Comparison of ENCODE assay signal across 18 cellular contexts in genomic region chr9:76401580-76402354, GRCh38. TPM values are rescaled to one million over a fixed set of nuclear protein-coding genes. Genes with fewer than 3 reads are reported as not detected.
DNase-seq lines count a peak whose midpoint lies in the region; ATAC-seq, FAIRE-seq and TF ChIP-seq lines count a peak whose summit lies in the region.
"Had no signal": no experiment of that assay in that cellular context is flagged by ENCODE, and none has a peak within 500 bp of the region (broad histone marks: within the 10 kb centered on the region; RNA-seq: fewer than 3 reads in every experiment).

No MANE protein-coding gene starts in this region.

- TF ChIP-seq POLR2A in GM12892 (IDR thresholded peaks at IDR 0.05; ENCODE audit: low read depth, low read length) = no peak

- TF ChIP-seq CTCF in VCaP (conservative IDR thresholded peaks at IDR 0.05) (no peak), left lung (IDR thresholded peaks at IDR 0.05) (no peak)

- no peaks in the 10 kb centered on the region for H3K36me3 ChIP-seq in left lung
- H3K36me3 ChIP-seq in aorta (ENCODE audit: control insufficient read depth in 1 of 2, insufficient read depth in 2 of 2, low read length in 1 of 2) = no peaks in the 10 kb centered on the region
- H3K36me3 ChIP-seq: cardiac muscle cell had no signal

- peak; percentile 41 for DNase-seq in Daoy (ENCODE audit: low read depth)
- DNase-seq in LoVo (ENCODE audit: low spot score) = peak; percentile 22
- no peak for DNase-seq in left lobe of liver (ENCODE audit: low spot score)
- DNase-seq in GM12892 (ENCODE audit: insufficient read length) = no peak
- no peak for DNase-seq in left lung
- DNase-seq in aorta = no peak
- DNase-seq: activated CD4-positive, alpha-beta T cell treated with anti-CD3 and anti-CD28 coated beads for 36 hours; Caco-2; effector CD4-positive, alpha-beta T cell; left ventricle myocardium superior; natural killer cell; NCI-H1694; NCI-H524; T-helper 17 cell had no signal

- no peaks in the 10 kb centered on the region for H3K27me3 ChIP-seq in left lung
- no peaks in the 10 kb centered on the region for H3K27me3 ChIP-seq in aorta (ENCODE audit: control insufficient read depth in 1 of 2, insufficient read depth in 2 of 2, low read length in 1 of 2)
- H3K27me3 ChIP-seq: cardiac muscle cell had no signal

- 69 to 74% methylated on average over 3 of the region's 3 CpGs for WGBS in aorta, 2 donors

- ATAC-seq in left lobe of liver = peak; percentile 73
- ATAC-seq in GM18861 (IDR thresholded peaks at IDR 0.05; ENCODE audit: unreplicated experiment) = no peak
- ATAC-seq in left lung = no peak
- ATAC-seq in aorta (ENCODE audit: low FRiP score) = no peak
- ATAC-seq: activated CD4-positive, alpha-beta T cell treated with anti-CD3 and anti-CD28 coated beads for 36 hours; activated naive CD4-positive, alpha-beta T cell treated with anti-CD3 and anti-CD28 coated beads, Interleukin-2, amount 50 U/mL, for 72 hours; left ventricle myocardium superior; natural killer cell; T-helper 17 cell had no signal

- H3K9me3 ChIP-seq in left lung = no peaks in the 10 kb centered on the region
- no peaks in the 10 kb centered on the region for H3K9me3 ChIP-seq in aorta (ENCODE audit: control insufficient read depth, low read length)
- H3K9me3 ChIP-seq: Caco-2 had no signal

- H3K4me3 ChIP-seq in left lung (no peak overlapping the region), aorta (ENCODE audit: low read length in 2 of 2) (no peak overlapping the region)
- H3K4me3 ChIP-seq: cardiac muscle cell had no signal

- FAIRE-seq in GM12892 (lab: Jason Lieb, UNC) = no peak

- H3K4me1 ChIP-seq in left lung (no peaks in the 10 kb centered on the region), aorta (ENCODE audit: control insufficient read depth in 1 of 2, insufficient read depth in 2 of 2, low read length in 2 of 2) (no peaks in the 10 kb centered on the region)
- H3K4me1 ChIP-seq: Caco-2 had no signal

- H3K27ac ChIP-seq in VCaP = peak overlapping the region; percentile 57
- no peak overlapping the region for H3K27ac ChIP-seq in left lung
- H3K27ac ChIP-seq in aorta (ENCODE audit: low read depth in 1 of 2, low read length in 2 of 2) = no peak overlapping the region
- H3K27ac ChIP-seq: cardiac muscle cell had no signal

- intact Hi-C loops in left lung (cut with DNase I) (no loop called here), aorta (cut with DNase I) (loop anchor here in 1 of 2 donors (5.0 kb wide), 1 partner anchor 306 kb away; no protein-coding TSS in a partner anchor)

RNA-seq across cellular contexts. Expression of gene RFK, which starts 7.5 kb away (rescaled TPM):
- 44.1 and 49.9 TPM in 2 replicates for total RNA-seq in Daoy (2014; rRNA removed; shearing (Covaris generic))
- total RNA-seq in left lobe of liver (16.0 TPM), left lung (10 to 100 TPM; 18.5 to 20.8 TPM), aorta (10 to 100 TPM; 17.9 to 19.0 TPM)
- polyA plus RNA-seq in GM12892 (2012; ENCODE audit: missing spikeins) = 10.1 TPM
- polyA plus RNA-seq in aorta = 10 to 100 TPM in 1 of 2 donors, 1 to 10 TPM in 1; 9.4 to 25.0 TPM

RNA-seq across cellular contexts. Expression of gene GCNT1, which starts 57.2 kb away (rescaled TPM):
- 5.5 and 6.4 TPM in 2 replicates for total RNA-seq in Daoy (2014; rRNA removed; shearing (Covaris generic))
- total RNA-seq in left lobe of liver (1.9 TPM), left lung (10 to 100 TPM; 10.8 to 17.0 TPM), aorta (10 to 100 TPM in 1 of 2 donors, 1 to 10 TPM in 1; 8.6 to 14.4 TPM)
- 7.4 TPM for polyA plus RNA-seq in GM12892 (2012; ENCODE audit: missing spikeins)
- polyA plus RNA-seq in aorta = 1 to 10 TPM in 1 of 2 donors, under 1 TPM in 1; 0.79 to 2.6 TPM

Comparison
In these comparisons a context has a peak if more than half of its experiments do, and no peak if none do; other contexts are left out.
1. DNase-seq: peak in Daoy (single experiment) and LoVo (single experiment); none in left lobe of liver (single experiment), GM12892 (single experiment), left lung (0 of 2) and aorta (0 of 2).